Comparison of ENCODE assay signal across 8 cellular contexts in genomic region chr1:152459596-152460528, GRCh38. TPM values are rescaled to one million over a fixed set of nuclear protein-coding genes. Genes with fewer than 3 reads are reported as not detected.
A peak's percentile ranks its signal among the peaks of the same experiment; 100 is the strongest.
DNase-seq lines count a peak whose midpoint lies in the region; ATAC-seq and TF ChIP-seq lines count a peak whose summit lies in the region.

No MANE protein-coding gene starts in this region.

- peak; percentile 92 for ATAC-seq in GM21360 (IDR thresholded peaks at IDR 0.05; ENCODE audit: unreplicated experiment)

- H3K79me1 ChIP-seq in neuronal stem cell (ENCODE audit: low read depth, low read length) = peaks cover 2% of the 10 kb centered on the region

- H3K27me3 ChIP-seq in HL-60 (ENCODE audit: insufficient read depth, poor library complexity, severe bottlenecking) (no peaks in the 10 kb centered on the region), spleen (replicated peaks in 1 of 7) (no peaks in the 10 kb centered on the region), neuronal stem cell (ENCODE audit: control insufficient read depth in 3 of 3, insufficient read depth in 3 of 3, low read depth in 1 of 3, low read length in 3 of 3) (no peaks in the 10 kb centered on the region)

- H4K8ac ChIP-seq in neuronal stem cell (ENCODE audit: low read depth, low read length) = no peak overlapping the region

- H3K4me1 Mint-ChIP-seq in activated naive CD8-positive, alpha-beta T cell treated with anti-CD3 and anti-CD28 coated beads for 36 hours = peaks cover 30% of the 10 kb centered on the region

- no peak overlapping the region for H2BK5ac ChIP-seq in neuronal stem cell (ENCODE audit: low read length)

- H4K91ac ChIP-seq in neuronal stem cell (ENCODE audit: low read depth, low read length, poor library complexity) = no peak overlapping the region

- H2AK5ac ChIP-seq in neuronal stem cell (ENCODE audit: low read depth, low read length) = no peak overlapping the region

- H2AFZ ChIP-seq in neuronal stem cell (ENCODE audit: low read length) = no peak overlapping the region

- H3K18ac ChIP-seq in neuronal stem cell (ENCODE audit: low read length) = no peak overlapping the region

- DNase-seq in EL (peak; percentile 74), HL-60 (ENCODE audit: low read depth in 1 of 2, low spot score in 1 of 2) (peak; percentile 48 to 75), SKM-1 treated with dmso at 0.1 percent for 144 hours (lab: John Stamatoyannopoulos, UW; ENCODE audit: unreplicated experiment) (peak; percentile 88), hepatic stellate cell (ENCODE audit: low spot score) (peak; percentile 45), spleen (peak; percentile 89), neuronal stem cell (ENCODE audit: low spot score) (no peak)
- DNase-seq in activated naive CD8-positive, alpha-beta T cell treated with anti-CD3 and anti-CD28 coated beads for 36 hours = peak; percentile 82

- no peak overlapping the region for H2BK120ac ChIP-seq in neuronal stem cell (ENCODE audit: low read depth, low read length)

- no peak overlapping the region for H3K4me3 ChIP-seq in HL-60 (replicated peaks; ENCODE audit: insufficient read depth, low read length)
- peak overlapping the region in 2 of 8 donors; percentile 9 to 41 for H3K4me3 ChIP-seq in spleen
- H3K4me3 ChIP-seq in neuronal stem cell (ENCODE audit: low read length in 2 of 2) = no peak overlapping the region

- no peaks in the 10 kb centered on the region for H3K36me3 Mint-ChIP-seq in activated naive CD8-positive, alpha-beta T cell treated with anti-CD3 and anti-CD28 coated beads for 36 hours

- H3K36me3 ChIP-seq in spleen = no peaks in the 10 kb centered on the region
- H3K36me3 ChIP-seq in neuronal stem cell (replicated peaks in 1 of 2; ENCODE audit: control insufficient read depth in 2 of 2, insufficient read depth in 2 of 2, low read length in 2 of 2) = no peaks in the 10 kb centered on the region

- H3K9me3 Mint-ChIP-seq in activated naive CD8-positive, alpha-beta T cell treated with anti-CD3 and anti-CD28 coated beads for 36 hours = peaks cover 2% of the 10 kb centered on the region

- H3K4ac ChIP-seq in neuronal stem cell (ENCODE audit: low read length) = no peak overlapping the region

- intact Hi-C loops in spleen (cut with DNase I; ENCODE audit: low total_unique reads) = loop anchor here (2.0 to 5.0 kb wide), 3 partner anchors 113 to 408 kb away; no protein-coding TSS in a partner anchor

- H2BK15ac ChIP-seq in neuronal stem cell (ENCODE audit: low read length) = no peak overlapping the region

- no peak overlapping the region for H3K4me2 ChIP-seq in neuronal stem cell (ENCODE audit: insufficient read depth, low read length, poor library complexity, severe bottlenecking)

- no peak overlapping the region for H3K23ac ChIP-seq in neuronal stem cell (ENCODE audit: low read depth, low read length, poor library complexity)

- H3K9me3 ChIP-seq in spleen (no peaks in the 10 kb centered on the region), neuronal stem cell (replicated peaks in 1 of 2; ENCODE audit: control insufficient read depth in 2 of 2, insufficient read depth in 1 of 2, low read depth in 1 of 2, low read length in 2 of 2) (peaks cover 0 to 13% of the 10 kb centered on the region in 2 donors)

- TF ChIP-seq POLR2A in spleen (IDR thresholded peaks at IDR 0.05) = no peak

- H3K14ac ChIP-seq in neuronal stem cell (ENCODE audit: low read length) = no peak overlapping the region

- no peak overlapping the region for H3K27ac ChIP-seq in HL-60 (replicated peaks)
- peak overlapping the region; percentile 48 to 83 (median 79) for H3K27ac ChIP-seq in spleen
- no peak overlapping the region for H3K27ac ChIP-seq in neuronal stem cell (replicated peaks; ENCODE audit: low read length)

- TF ChIP-seq CTCF in HL-60 (IDR thresholded peaks at IDR 0.05; ENCODE audit: insufficient read depth, low read length) (peak; percentile 78), spleen (IDR thresholded peaks at IDR 0.05 in 8 of 11, conservative IDR thresholded peaks at IDR 0.05 in 3 of 11) (peak; percentile 41 to 84 (median 69))

- peaks cover 5% of the 10 kb centered on the region for H3K27me3 Mint-ChIP-seq in activated naive CD8-positive, alpha-beta T cell treated with anti-CD3 and anti-CD28 coated beads for 36 hours

- H3K4me1 ChIP-seq in spleen (peaks cover 0 to 26% (median 13%) of the 10 kb centered on the region in 6 donors), neuronal stem cell (ENCODE audit: control insufficient read depth in 2 of 2, insufficient read depth in 1 of 2, low read depth in 1 of 2, low read length in 2 of 2) (no peaks in the 10 kb centered on the region)

- H3K4me3 Mint-ChIP-seq in activated naive CD8-positive, alpha-beta T cell treated with anti-CD3 and anti-CD28 coated beads for 36 hours = peak overlapping the region; percentile 61

- peak overlapping the region; percentile 81 for H3K27ac Mint-ChIP-seq in activated naive CD8-positive, alpha-beta T cell treated with anti-CD3 and anti-CD28 coated beads for 36 hours

- WGBS in spleen, 5 donors = 21 to 40% (median 29%) methylated on average over 8 of the region's 8 CpGs
- WGBS in neuronal stem cell (ENCODE audit: extremely low coverage in 2 of 2, insufficient read length in 2 of 2, insufficient replicate concordance in 1 of 2), 2 donors = no CpG with 5 or more reads among the region's 8 CpGs

- H3K9ac ChIP-seq in neuronal stem cell (ENCODE audit: low read depth, low read length, poor library complexity) = no peak overlapping the region

- H2BK12ac ChIP-seq in neuronal stem cell (ENCODE audit: low read length) = no peak overlapping the region

RNA-seq across cellular contexts. Expression of gene CRNN, which starts 45.8 kb away (rescaled TPM):
- not detected for total RNA-seq in activated naive CD8-positive, alpha-beta T cell treated with anti-CD3 and anti-CD28 coated beads for 36 hours
- not detected for total RNA-seq in spleen
- polyA plus RNA-seq in spleen = 1 to 10 TPM in 1 of 3 donors, under 1 TPM in 2; 0.11 to 2.2 (median 0.39) TPM
- not detected for polyA plus RNA-seq in neuronal stem cell (2013, experiment 1 of 2)
- polyA plus RNA-seq in neuronal stem cell (2013, experiment 2 of 2) = not detected

RNA-seq across cellular contexts. Expression of gene LCE5A, which starts 50.7 kb away (rescaled TPM):
- not detected for total RNA-seq in activated naive CD8-positive, alpha-beta T cell treated with anti-CD3 and anti-CD28 coated beads for 36 hours
- not detected for total RNA-seq in spleen
- not detected for polyA plus RNA-seq in spleen
- polyA plus RNA-seq in neuronal stem cell (2013, experiment 1 of 2) = 0.04 TPM
- polyA plus RNA-seq in neuronal stem cell (2013, experiment 2 of 2) = not detected

RNA-seq across cellular contexts. Expression of gene CRCT1, which starts 54.4 kb away (rescaled TPM):
- total RNA-seq in activated naive CD8-positive, alpha-beta T cell treated with anti-CD3 and anti-CD28 coated beads for 36 hours = not detected
- not detected for total RNA-seq in spleen
- polyA plus RNA-seq in spleen = under 1 TPM in 1 of 3 donors, not detected in 2; 0.99 TPM
- not detected for polyA plus RNA-seq in neuronal stem cell (2013, experiment 1 of 2)
- polyA plus RNA-seq in neuronal stem cell (2013, experiment 2 of 2) = not detected

Comparison
In these comparisons a context has a peak if more than half of its experiments do, and no peak if none do; other contexts are left out.
1. H3K27ac ChIP-seq: peak in spleen (8 of 8); none in HL-60 (single experiment) and neuronal stem cell (single experiment).